Comparison of ENCODE assay signal across 13 cellular contexts in the genomic region with DNA sequence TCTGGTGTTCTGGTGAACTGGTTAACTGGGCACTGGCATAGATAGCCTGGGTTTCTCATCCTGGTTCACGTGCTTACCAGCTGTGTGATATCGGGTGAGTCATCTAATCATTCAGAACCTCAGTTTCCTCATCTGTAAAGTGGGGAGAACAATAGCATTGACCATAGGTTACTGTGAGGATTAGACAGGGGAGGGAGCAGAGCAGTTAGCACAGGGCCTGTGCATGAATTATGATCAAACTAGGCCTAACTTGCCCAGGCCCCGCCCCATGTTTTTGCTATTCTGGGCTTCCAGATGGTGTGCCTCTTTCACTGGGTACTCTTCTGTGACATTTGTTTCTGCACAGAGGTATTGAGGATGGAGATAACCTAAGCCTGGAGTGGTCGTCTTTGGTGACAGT. TPM values are rescaled to one million over a fixed set of nuclear protein-coding genes. Genes with fewer than 3 reads are reported as not detected.
DNase-seq lines count a peak whose midpoint lies in the region; ATAC-seq and TF ChIP-seq lines count a peak whose summit lies in the region.
"Had no signal": no experiment of that assay in that cellular context is flagged by ENCODE, and none has a peak within 500 bp of the region (broad histone marks: within the 10 kb centered on the region; RNA-seq: fewer than 3 reads in every experiment).

No MANE protein-coding gene starts in this region.

- ATAC-seq in memory B cell (ENCODE audit: low read depth) (peak; percentile 19), HG02759 (IDR thresholded peaks at IDR 0.05; ENCODE audit: unreplicated experiment) (no peak), HG03571 (IDR thresholded peaks at IDR 0.05; ENCODE audit: unreplicated experiment) (no peak)
- ATAC-seq: stimulated activated naive CD8-positive, alpha-beta T cell treated with anti-CD3 and anti-CD28 coated beads, Interleukin-15, Interleukin-2, amounts not matched to agents 100 U/mL and 50 U/mL, for 24 hours; T-helper 17 cell had no signal

- CTCF ChIA-PET in AG04450 (lab: Charles Lee): interaction anchor here (0.8 to 2.3 kb wide), 7 partner anchors 21 to 94 kb away, joined by 3 to 9 read pairs (median 6); no protein-coding TSS in a partner anchor

- peaks cover 10 to 25% of the 10 kb centered on the region in 2 donors for H3K4me1 ChIP-seq in ascending aorta

- POLR2A ChIA-PET in AG04450 (lab: Yijun Ruan, JAX): no interaction called here

- no peaks in the 10 kb centered on the region for H3K9me3 Mint-ChIP-seq in memory B cell
- H3K9me3 Mint-ChIP-seq: mesothelial cell of epicardium had no signal

- peaks cover 51% of the 10 kb centered on the region for H3K4me1 Mint-ChIP-seq in memory B cell

- H3K27me3 ChIP-seq in AG04450 (ENCODE audit: control insufficient read depth, insufficient read depth, low read length) (no peaks in the 10 kb centered on the region), ascending aorta (no peaks in the 10 kb centered on the region)

- peak overlapping the region; percentile 77 for H3K27ac ChIP-seq in AG04450 (ENCODE audit: low read depth, low read length)
- peak overlapping the region; percentile 36 to 76 for H3K27ac ChIP-seq in ascending aorta

- DNase-seq in AG04450 (ENCODE audit: low read depth, low spot score) (no peak), LHCN-M2 (ENCODE audit: low read depth) (peak; percentile 55), ascending aorta (ENCODE audit: low spot score in 2 of 2) (no peak), memory B cell (ENCODE audit: low spot score in 2 of 2) (no peak), midbrain (lab: John Stamatoyannopoulos, UW) (no peak)
- DNase-seq in activated effector memory CD4-positive, alpha-beta T cell treated with Interleukin-2 at 50 U/mL for 16 hours: no peak
- DNase-seq: activated CD8-positive, alpha-beta memory T cell treated with anti-CD3 and anti-CD28 coated beads, Interleukin-2, amount 50 U/mL, for 4 hours; stimulated activated CD4-positive, alpha-beta T cell treated with anti-CD3 and anti-CD28 coated beads, Interleukin-15, amount 100 ng/mL, for 24 hours; stimulated activated naive CD8-positive, alpha-beta T cell treated with anti-CD3 and anti-CD28 coated beads, Interleukin-15, Interleukin-2, amounts not matched to agents 100 U/mL and 50 U/mL, for 24 hours; T-helper 17 cell had no signal

- TF ChIP-seq CTCF in AG04450 (IDR thresholded peaks at IDR 0.05; ENCODE audit: low read depth, low read length): no peak
- TF ChIP-seq CTCF in ascending aorta (IDR thresholded peaks at IDR 0.05): no peak

- H3K9me3 ChIP-seq in AG04450 (ENCODE audit: control insufficient read depth, insufficient read depth, low read length) (no peaks in the 10 kb centered on the region), ascending aorta (no peaks in the 10 kb centered on the region)

- peak overlapping the region; percentile 74 for H3K4me3 Mint-ChIP-seq in memory B cell
- H3K4me3 Mint-ChIP-seq: mesothelial cell of epicardium, T-helper 17 cell had no signal

- peak overlapping the region; percentile 84 for H3K27ac Mint-ChIP-seq in memory B cell
- H3K27ac Mint-ChIP-seq: mesothelial cell of epicardium, T-helper 17 cell had no signal

- intact Hi-C loops in ascending aorta (cut with DNase I): no loop called here

- no peaks in the 10 kb centered on the region for H3K27me3 Mint-ChIP-seq in memory B cell
- H3K27me3 Mint-ChIP-seq: T-helper 17 cell had no signal

- no peaks in the 10 kb centered on the region for H3K36me3 Mint-ChIP-seq in memory B cell
- H3K36me3 Mint-ChIP-seq: mesothelial cell of epicardium had no signal

- no peak overlapping the region for H3K4me3 ChIP-seq in AG04450 (ENCODE audit: low read depth, low read length)
- no peak overlapping the region for H3K4me3 ChIP-seq in ascending aorta

- no peaks in the 10 kb centered on the region for H3K36me3 ChIP-seq in ascending aorta

RNA-seq across cellular contexts. Expression of gene KLHL36, which starts 4.6 kb away (rescaled TPM):
- polyA plus RNA-seq in AG04450 (2011; rRNA removed): 32.6 and 38.3 TPM in 2 replicates
- 53.1 and 66.7 TPM in 2 replicates for polyA minus RNA-seq in AG04450 (2011; rRNA and poly(A)+ RNA removed)
- 40.7 and 45.5 TPM in 2 replicates for total RNA-seq in LHCN-M2 (2014; rRNA removed)
- 21.0 TPM for polyA plus RNA-seq in LHCN-M2 (2012)
- total RNA-seq in ascending aorta: 65.1 TPM

RNA-seq across cellular contexts. Expression of gene COTL1, which starts 25.8 kb away (rescaled TPM):
- polyA plus RNA-seq in AG04450 (2011; rRNA removed): 153 and 197 TPM in 2 replicates
- 83.5 and 92.2 TPM in 2 replicates for polyA minus RNA-seq in AG04450 (2011; rRNA and poly(A)+ RNA removed)
- total RNA-seq in LHCN-M2 (2014; rRNA removed) (85.8 and 92.1 TPM in 2 replicates), ascending aorta (120 TPM)
- 232 TPM for polyA plus RNA-seq in LHCN-M2 (2012)

RNA-seq across cellular contexts. Expression of gene USP10, which starts 56.1 kb away (rescaled TPM):
- polyA plus RNA-seq in AG04450 (2011; rRNA removed): 54.9 and 79.3 TPM in 2 replicates
- 160 and 212 TPM in 2 replicates for polyA minus RNA-seq in AG04450 (2011; rRNA and poly(A)+ RNA removed)
- total RNA-seq in LHCN-M2 (2014; rRNA removed) (70.6 and 71.6 TPM in 2 replicates), ascending aorta (27.8 TPM)
- 35.4 TPM for polyA plus RNA-seq in LHCN-M2 (2012)
